In genomic region chr11:62601364-62602140, GRCh38 we compare ENCODE assay signal across 1 cellular context.
TF ChIP-seq lines count a peak whose summit lies in the region.

TSS of gene MTA2 (minus strand) at chr11:62601865. CDS start at chr11:62601450, 415 bp downstream.

TF ChIP-seq in WTC11, 78 proteins besides CTCF, POLR2A, EP300 and RAD21 (continued from another document and continues in another):
- TF ChIP-seq PREB (CRISPR knock-in tag; IDR thresholded peaks at IDR 0.05; ENCODE audit: borderline replicate concordance) (0 out of 2 replicates have a peak, but pooled peaks have one; percentile 34), ZNF138 (CRISPR knock-in tag; conservative IDR thresholded peaks at IDR 0.05) (no peak), PRDM15 (CRISPR knock-in tag; IDR thresholded peaks at IDR 0.05) (no peak), ELF4 (CRISPR knock-in tag; IDR thresholded peaks at IDR 0.05; ENCODE audit: low read depth) (no peak), MAX (CRISPR knock-in tag; IDR thresholded peaks at IDR 0.05) (no peak; the same call in 1 of the 2 replicates), TP53 (CRISPR knock-in tag; IDR thresholded peaks at IDR 0.05) (no peak), ZNF532 (CRISPR knock-in tag; IDR thresholded peaks at IDR 0.05; ENCODE audit: borderline replicate concordance) (no peak), GABPB1 (CRISPR knock-in tag; IDR thresholded peaks at IDR 0.05) (no peak; the same call in 1 of the 2 replicates), CREB1 (CRISPR knock-in tag; IDR thresholded peaks at IDR 0.05) (no peak), ZNF281 (CRISPR knock-in tag; IDR thresholded peaks at IDR 0.05) (no peak), NR2C2 (CRISPR knock-in tag; IDR thresholded peaks at IDR 0.05) (no peak), FOXP1 (CRISPR knock-in tag; IDR thresholded peaks at IDR 0.05; ENCODE audit: borderline replicate concordance) (peak; percentile 91), SOX15 (CRISPR knock-in tag; IDR thresholded peaks at IDR 0.05) (no peak), PRRX2 (CRISPR knock-in tag; IDR thresholded peaks at IDR 0.05) (no peak), ZNF396 (CRISPR knock-in tag; IDR thresholded peaks at IDR 0.05; ENCODE audit: borderline replicate concordance) (no peak), HMGA2 (CRISPR knock-in tag; IDR thresholded peaks at IDR 0.05) (no peak), ATF1 (CRISPR knock-in tag; IDR thresholded peaks at IDR 0.05) (no peak), IRF1 (CRISPR knock-in tag; IDR thresholded peaks at IDR 0.05) (no peak), ATF3 (CRISPR knock-in tag; conservative IDR thresholded peaks at IDR 0.05) (no peak), RELA (CRISPR knock-in tag; IDR thresholded peaks at IDR 0.05; ENCODE audit: borderline replicate concordance) (peak; percentile 26; the same call in 1 of the 2 replicates), ZNF263 (CRISPR knock-in tag; IDR thresholded peaks at IDR 0.05; ENCODE audit: low read depth) (no peak), NFATC4 (CRISPR knock-in tag; IDR thresholded peaks at IDR 0.05) (0 out of 2 replicates have a peak, but pooled peaks have one; percentile 30), E2F5 (CRISPR knock-in tag; IDR thresholded peaks at IDR 0.05) (peak; percentile 63), MYBL2 (CRISPR knock-in tag; IDR thresholded peaks at IDR 0.05) (peak; percentile 66; the same call in 1 of the 2 replicates), FOXK1 (CRISPR knock-in tag; IDR thresholded peaks at IDR 0.05) (no peak), ATF6 (CRISPR knock-in tag; IDR thresholded peaks at IDR 0.05) (no peak), FOXP4 (CRISPR knock-in tag; IDR thresholded peaks at IDR 0.05) (peak; percentile 9; the same call in 1 of the 2 replicates), CREM (CRISPR knock-in tag; IDR thresholded peaks at IDR 0.05) (no peak), TEAD1 (CRISPR knock-in tag; IDR thresholded peaks at IDR 0.05) (peak; percentile 48; the same call in 1 of the 2 replicates), IRF2 (CRISPR knock-in tag; IDR thresholded peaks at IDR 0.05; ENCODE audit: borderline replicate concordance, low read depth) (no peak), ZNF219 (CRISPR knock-in tag; IDR thresholded peaks at IDR 0.05; ENCODE audit: borderline replicate concordance) (no peak), MXD4 (CRISPR knock-in tag; IDR thresholded peaks at IDR 0.05; ENCODE audit: borderline replicate concordance) (no peak), GRHL2 (CRISPR knock-in tag; IDR thresholded peaks at IDR 0.05; ENCODE audit: insufficient replicate concordance, severe bottlenecking) (no peak), JUN (CRISPR knock-in tag; IDR thresholded peaks at IDR 0.05) (no peak), CBFB (CRISPR knock-in tag; IDR thresholded peaks at IDR 0.05; ENCODE audit: low read depth) (no peak), ZNF671 (CRISPR knock-in tag; IDR thresholded peaks at IDR 0.05) (no peak), KAT7 (CRISPR knock-in tag; IDR thresholded peaks at IDR 0.05; ENCODE audit: borderline replicate concordance) (no peak), ERG (CRISPR knock-in tag; IDR thresholded peaks at IDR 0.05) (no peak), MLX (CRISPR knock-in tag; IDR thresholded peaks at IDR 0.05) (no peak)
